Comparison of ENCODE assay signal across 15 cellular contexts in the genomic region with DNA sequence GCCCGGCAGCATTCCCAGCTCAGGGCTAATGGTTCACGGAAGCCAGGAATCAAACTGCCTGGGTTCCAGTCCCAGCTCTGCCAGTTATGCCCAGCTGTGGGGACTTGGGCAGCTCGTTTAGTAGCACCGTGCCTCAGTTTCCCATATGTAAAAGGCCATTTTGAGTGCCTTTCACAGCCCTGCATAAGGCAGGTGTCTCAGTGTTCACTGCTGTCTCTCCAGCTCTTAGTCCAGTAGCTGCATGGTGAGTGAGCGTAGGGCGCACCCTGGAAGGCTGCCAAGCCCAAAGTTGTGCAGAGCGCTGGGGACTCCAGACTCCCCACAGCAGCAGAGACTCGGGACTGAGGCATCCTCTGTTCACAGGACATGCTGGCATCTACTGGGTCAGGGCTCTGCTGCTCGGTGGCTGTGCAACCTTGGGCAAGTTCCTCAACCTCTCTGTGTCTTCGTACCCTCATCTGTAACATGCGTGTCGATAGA. TPM values are rescaled to one million over a fixed set of nuclear protein-coding genes. Genes with fewer than 3 reads are reported as not detected.
DNase-seq lines count a peak whose midpoint lies in the region; ATAC-seq, FAIRE-seq and TF ChIP-seq lines count a peak whose summit lies in the region.
"Had no signal": no experiment of that assay in that cellular context is flagged by ENCODE, and none has a peak within 500 bp of the region (broad histone marks: within the 10 kb centered on the region; RNA-seq: fewer than 3 reads in every experiment).

No MANE protein-coding gene starts in this region.

- no peak for TF ChIP-seq CTCF in A549 (IDR thresholded peaks at IDR 0.05)

- H3K9ac ChIP-seq in adipocyte (ENCODE audit: low read length): peak overlapping the region; percentile 98
- H3K9ac ChIP-seq: GM23248 had no signal

- in situ Hi-C loops in GM18951 (cut with MboI; ENCODE audit: low sequenced_read_pairs, unreplicated experiment): no loop called here

- H3K4me3 ChIP-seq in A549: no peak overlapping the region
- no peak overlapping the region for H3K4me3 ChIP-seq in adipocyte (ENCODE audit: low read length)
- H3K4me3 ChIP-seq: GM23248, left ventricle myocardium inferior had no signal

- CTCF ChIA-PET in A549 (lab: Yijun Ruan, JAX): interaction anchor here (0.8 to 7.0 kb wide), 10 partner anchors 8 to 257 kb away, joined by 3 to 38 read pairs (median 6); partner anchors contain the start of gene CCDC106

- peak; percentile 4 to 6; a peak in 4 of 6 replicates for ATAC-seq in A549
- no peak for ATAC-seq in GM21825 (IDR thresholded peaks at IDR 0.05; ENCODE audit: unreplicated experiment)
- ATAC-seq: T-cell had no signal

- POLR2A ChIA-PET in A549 (lab: Yijun Ruan, JAX): interaction anchor here (1.2 to 6.5 kb wide), 2 partner anchors 16 to 274 kb away, joined by 4 to 55 read pairs; partner anchors contain the start of genes PPP1R12C and UBE2S

- TF ChIP-seq RAD21 in A549 (conservative IDR thresholded peaks at IDR 0.05 in 1 of 2, IDR thresholded peaks at IDR 0.05 in 1 of 2): no peak

- TF ChIP-seq EP300 in A549 (IDR thresholded peaks at IDR 0.05): no peak

- no peaks in the 10 kb centered on the region for H3K27me3 ChIP-seq in adipocyte (replicated peaks; ENCODE audit: control insufficient read depth, insufficient read depth, low read length)

- no peaks in the 10 kb centered on the region for H3K9me3 ChIP-seq in A549
- no peaks in the 10 kb centered on the region for H3K9me3 ChIP-seq in adipocyte (ENCODE audit: control insufficient read depth, low read length)
- H3K9me3 ChIP-seq: left ventricle myocardium inferior had no signal

- no peak for DNase-seq in A549 (ENCODE audit: low read depth in 1 of 2, low spot score in 1 of 2)
- no peak for DNase-seq in adipocyte (ENCODE audit: low read depth)
- no peak for DNase-seq in GF-D8 (lab: John Stamatoyannopoulos, UW)
- no peak for DNase-seq in AG20443 (ENCODE audit: low spot score)
- DNase-seq: hypothalamus, left ventricle myocardium inferior, MM.1S, NCI-H2227 treated with DMSO at 0.1 percent for 48 hours, T-cell had no signal

- TF ChIP-seq POLR2A in A549 (IDR thresholded peaks at IDR 0.05; ENCODE audit: low read length): no peak
- peak; percentile 46 for TF ChIP-seq POLR2A in GM18951 (IDR thresholded peaks at IDR 0.05; ENCODE audit: extremely low read depth, insufficient read depth, insufficient read length)

- H3K27ac ChIP-seq in A549: peak overlapping the region in 1 of 2 experiments; percentile 99; a peak in 2 of 6 replicates
- H3K27ac ChIP-seq: left ventricle myocardium inferior had no signal

- peaks cover 44% of the 10 kb centered on the region for H3K36me3 ChIP-seq in adipocyte (ENCODE audit: control insufficient read depth, insufficient read depth, low read length, severe bottlenecking)

- H3K4me2 ChIP-seq in A549: peak overlapping the region; percentile 90; the same call in 2 of the 3 replicates

- WGBS in A549 (ENCODE audit: missing lambda C conversion rate): 85% methylated on average over 12 of the region's 12 CpGs

- no peak for FAIRE-seq in A549 (lab: Jason Lieb, UNC)
- FAIRE-seq: colon, GM18507 had no signal

- H3K4me1 ChIP-seq in A549 (peaks cover 61% of the 10 kb centered on the region), adipocyte (ENCODE audit: control insufficient read depth, insufficient read depth, low read length) (peaks cover 52% of the 10 kb centered on the region)

TF ChIP-seq in A549, 52 proteins besides CTCF, POLR2A, EP300 and RAD21:
- TF ChIP-seq CHD4 (IDR thresholded peaks at IDR 0.05; ENCODE audit: borderline replicate concordance) (0 out of 2 replicates have a peak, but pooled peaks have one; percentile 52), TFCP2L1 (CRISPR knock-in tag; IDR thresholded peaks at IDR 0.05) (peak; percentile 58; the same call in 1 of the 2 replicates), HOXA7 (CRISPR knock-in tag; IDR thresholded peaks at IDR 0.05) (0 out of 2 replicates have a peak, but pooled peaks have one; percentile 34), NFE2L2 (conservative IDR thresholded peaks at IDR 0.05; ENCODE audit: low read length) (no peak), RARB (CRISPR knock-in tag; IDR thresholded peaks at IDR 0.05) (peak; percentile 52; the same call in 1 of the 2 replicates), HOXB13 (CRISPR knock-in tag; IDR thresholded peaks at IDR 0.05; ENCODE audit: low read depth) (peak; percentile 49; the same call in 1 of the 2 replicates), ZFP36 (IDR thresholded peaks at IDR 0.05; ENCODE audit: borderline replicate concordance, partially characterized antibody) (peak; percentile 88), KDM1A (IDR thresholded peaks at IDR 0.05; ENCODE audit: low read depth) (peak; percentile 91), JUNB (IDR thresholded peaks at IDR 0.05) (no peak)
- TF ChIP-seq, protein P1, sequence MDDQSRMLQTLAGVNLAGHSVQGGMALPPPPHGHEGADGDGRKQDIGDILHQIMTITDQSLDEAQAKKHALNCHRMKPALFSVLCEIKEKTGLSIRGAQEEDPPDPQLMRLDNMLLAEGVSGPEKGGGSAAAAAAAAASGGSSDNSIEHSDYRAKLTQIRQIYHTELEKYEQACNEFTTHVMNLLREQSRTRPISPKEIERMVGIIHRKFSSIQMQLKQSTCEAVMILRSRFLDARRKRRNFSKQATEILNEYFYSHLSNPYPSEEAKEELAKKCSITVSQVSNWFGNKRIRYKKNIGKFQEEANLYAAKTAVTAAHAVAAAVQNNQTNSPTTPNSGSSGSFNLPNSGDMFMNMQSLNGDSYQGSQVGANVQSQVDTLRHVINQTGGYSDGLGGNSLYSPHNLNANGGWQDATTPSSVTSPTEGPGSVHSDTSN (IDR thresholded peaks at IDR 0.05): peak; percentile 72; the same call in 1 of the 2 replicates
- TF ChIP-seq, protein P2, sequence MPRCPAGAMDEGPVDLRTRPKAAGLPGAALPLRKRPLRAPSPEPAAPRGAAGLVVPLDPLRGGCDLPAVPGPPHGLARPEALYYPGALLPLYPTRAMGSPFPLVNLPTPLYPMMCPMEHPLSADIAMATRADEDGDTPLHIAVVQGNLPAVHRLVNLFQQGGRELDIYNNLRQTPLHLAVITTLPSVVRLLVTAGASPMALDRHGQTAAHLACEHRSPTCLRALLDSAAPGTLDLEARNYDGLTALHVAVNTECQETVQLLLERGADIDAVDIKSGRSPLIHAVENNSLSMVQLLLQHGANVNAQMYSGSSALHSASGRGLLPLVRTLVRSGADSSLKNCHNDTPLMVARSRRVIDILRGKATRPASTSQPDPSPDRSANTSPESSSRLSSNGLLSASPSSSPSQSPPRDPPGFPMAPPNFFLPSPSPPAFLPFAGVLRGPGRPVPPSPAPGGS (IDR thresholded peaks at IDR 0.05): no peak
TF ChIP-seq in A549: peak in this region for 8.

RNA-seq across cellular contexts. Expression of gene RPL28, which starts 5.5 kb away (rescaled TPM):
- 329 and 351 TPM in 2 replicates for polyA plus RNA-seq in A549 (2011; rRNA removed)
- 2,042 and 2,083 TPM in 2 replicates for polyA plus RNA-seq in A549 (2012; cell fraction: cytosol; rRNA removed)
- 1,887 and 2,526 TPM in 2 replicates for polyA plus RNA-seq in A549 (2012; cell fraction: nucleus; rRNA removed)
- 2,012 to 2,083 TPM (median 2,037 TPM) in 3 replicates for polyA plus RNA-seq in A549 (2017; fragmentation: RNase III; extraction: RNeasy Plus Mini Kit Qiagen cat#74134 plus additional on column Dnase treatment)
- 816 and 1,830 TPM in 2 replicates for polyA minus RNA-seq in A549 (2011; rRNA and poly(A)+ RNA removed)

RNA-seq across cellular contexts. Expression of gene TMEM238, which starts 7.1 kb away (rescaled TPM):
- polyA plus RNA-seq in A549 (2011; rRNA removed): 0.37 and 0.70 TPM in 2 replicates
- 2.0 and 2.9 TPM in 2 replicates for polyA plus RNA-seq in A549 (2012; cell fraction: cytosol; rRNA removed)
- polyA plus RNA-seq in A549 (2012; cell fraction: nucleus; rRNA removed): 1.8 and 4.0 TPM in 2 replicates
- 2.5 to 3.6 TPM (median 2.7 TPM) in 3 replicates for polyA plus RNA-seq in A549 (2017; fragmentation: RNase III; extraction: RNeasy Plus Mini Kit Qiagen cat#74134 plus additional on column Dnase treatment)
- polyA minus RNA-seq in A549 (2011; rRNA and poly(A)+ RNA removed): 0.37 and 0.44 TPM in 2 replicates
- polyA plus RNA-seq: GM23248, neural cell had no signal

RNA-seq across cellular contexts. Expression of gene TMEM190, which starts 14.6 kb away (rescaled TPM):
- 0.58 and 1.1 TPM in 2 replicates for polyA plus RNA-seq in A549 (2011; rRNA removed)
- 1.6 and 1.9 TPM in 2 replicates for polyA plus RNA-seq in A549 (2012; cell fraction: cytosol; rRNA removed)
- 11.6 and 14.4 TPM in 2 replicates for polyA plus RNA-seq in A549 (2012; cell fraction: nucleus; rRNA removed)
- 1.2 to 1.9 TPM (median 1.7 TPM) in 3 replicates for polyA plus RNA-seq in A549 (2017; fragmentation: RNase III; extraction: RNeasy Plus Mini Kit Qiagen cat#74134 plus additional on column Dnase treatment)
- 0.41 TPM in 1 of 2 replicates, not detected in the other for polyA minus RNA-seq in A549 (2011; rRNA and poly(A)+ RNA removed)
- polyA plus RNA-seq: GM23248, neural cell had no signal

RNA-seq across cellular contexts. Expression of gene UBE2S, which starts 16.4 kb away (rescaled TPM):
- 139 and 153 TPM in 2 replicates for polyA plus RNA-seq in A549 (2011; rRNA removed)
- polyA plus RNA-seq in A549 (2012; cell fraction: cytosol; rRNA removed): 416 and 480 TPM in 2 replicates
- polyA plus RNA-seq in A549 (2012; cell fraction: nucleus; rRNA removed): 268 and 301 TPM in 2 replicates
- polyA plus RNA-seq in A549 (2017; fragmentation: RNase III; extraction: RNeasy Plus Mini Kit Qiagen cat#74134 plus additional on column Dnase treatment): 267 to 300 TPM (median 295 TPM) in 3 replicates
- polyA minus RNA-seq in A549 (2011; rRNA and poly(A)+ RNA removed): 169 and 175 TPM in 2 replicates

RNA-seq across cellular contexts. Expression of gene IL11, which starts 21.0 kb away (rescaled TPM):
- polyA plus RNA-seq in A549 (2011; rRNA removed) (42.1 and 52.4 TPM in 2 replicates), A549 (2017; fragmentation: RNase III; extraction: RNeasy Plus Mini Kit Qiagen cat#74134 plus additional on column Dnase treatment) (91.7 to 115 TPM (median 100.0 TPM) in 3 replicates)
- 27.4 and 54.2 TPM in 2 replicates for polyA plus RNA-seq in A549 (2012; cell fraction: cytosol; rRNA removed)
- polyA plus RNA-seq in A549 (2012; cell fraction: nucleus; rRNA removed): 89.3 and 99.2 TPM in 2 replicates
- 19.6 and 26.4 TPM in 2 replicates for polyA minus RNA-seq in A549 (2011; rRNA and poly(A)+ RNA removed)
